ENCODE assay signal across 23 cellular contexts in genomic region chr3:136239094-136239493, GRCh38. TPM values are rescaled to one million over a fixed set of nuclear protein-coding genes. Genes with fewer than 3 reads are reported as not detected.
A peak's percentile ranks its signal among the peaks of the same experiment; 100 is the strongest.
DNase-seq lines count a peak whose midpoint lies in the region; ATAC-seq, FAIRE-seq and TF ChIP-seq lines count a peak whose summit lies in the region.
"Had no signal": no experiment of that assay in that cellular context is flagged by ENCODE, and none has a peak within 500 bp of the region (broad histone marks: within the 10 kb centered on the region; RNA-seq: fewer than 3 reads in every experiment).

No MANE protein-coding gene starts in this region.

- intact Hi-C loops in HepG2 (cut with micrococcal nuclease; ENCODE audit: unreplicated experiment) = loop anchor here (1.0 kb wide), 1 partner anchor 9 kb away; no protein-coding TSS in a partner anchor
- intact Hi-C loops in right lobe of liver (cut with DNase I) = no loop called here

- H2AFZ ChIP-seq in HepG2 (ENCODE audit: low read length) = no peak overlapping the region
- H2AFZ ChIP-seq in mesenchymal stem cell (ENCODE audit: low read depth, low read length) = no peak overlapping the region
- H2AFZ ChIP-seq: GM23338 had no signal

- H2BK12ac ChIP-seq in mesenchymal stem cell (ENCODE audit: low read length in 2 of 2) = no peak overlapping the region

- H4K8ac ChIP-seq in mesenchymal stem cell (ENCODE audit: low read length) = no peak overlapping the region

- H4K91ac ChIP-seq in mesenchymal stem cell (ENCODE audit: low read length) = no peak overlapping the region

- FAIRE-seq in HepG2 (lab: Jason Lieb, UNC) = no peak
- peak; percentile 70 for FAIRE-seq in endometrium (lab: Jason Lieb, UNC)
- FAIRE-seq: G401.6, GM18507 had no signal

- H3K9me3 ChIP-seq in HepG2 (ENCODE audit: low read length) = no peaks in the 10 kb centered on the region
- H3K9me3 ChIP-seq in right lobe of liver = no peaks in the 10 kb centered on the region
- H3K9me3 ChIP-seq in mesenchymal stem cell (ENCODE audit: control insufficient read depth, low read length) = no peaks in the 10 kb centered on the region

- H2BK15ac ChIP-seq in mesenchymal stem cell (ENCODE audit: low read depth, poor library complexity, severe bottlenecking) = no peak overlapping the region

- TF ChIP-seq CTCF in HepG2 (CRISPR knock-in tag; IDR thresholded peaks at IDR 0.05) (no peak), right lobe of liver (IDR thresholded peaks at IDR 0.05) (no peak), RWPE1 (conservative IDR thresholded peaks at IDR 0.05; ENCODE audit: low read depth) (no peak)

- H3K4me2 ChIP-seq in HepG2 (ENCODE audit: low read depth, low read length) (peak overlapping the region; percentile 32; the same call in 1 of the 2 replicates), mesenchymal stem cell (ENCODE audit: low read length, poor library complexity, severe bottlenecking) (no peak overlapping the region)
- H3K4me2 ChIP-seq: GM23338 had no signal

- H2BK120ac ChIP-seq in mesenchymal stem cell (ENCODE audit: low read depth, low read length) = no peak overlapping the region

- TF ChIP-seq EP300 in HepG2 (IDR thresholded peaks at IDR 0.05; ENCODE audit: low read depth in 2 of 2, low read length in 2 of 2) (no peak), HepG2 (CRISPR knock-in tag; IDR thresholded peaks at IDR 0.05; ENCODE audit: borderline replicate concordance) (no peak)

- no peak for TF ChIP-seq POLR2A in HepG2 (IDR thresholded peaks at IDR 0.05; ENCODE audit: insufficient read depth in 1 of 2, low read depth in 2 of 2, low read length in 2 of 2)
- TF ChIP-seq POLR2A in right lobe of liver (IDR thresholded peaks at IDR 0.05) = no peak

- no peaks in the 10 kb centered on the region for H4K20me1 ChIP-seq in HepG2 (ENCODE audit: insufficient read depth, low read length)

- peak; percentile 10 for DNase-seq in HepG2 (ENCODE audit: low spot score)
- DNase-seq in right lobe of liver = no peak
- peak; percentile 24 for DNase-seq in mesenchymal stem cell
- no peak for DNase-seq in DMS53 treated with DMSO at 0.1 percent for 48 hours (lab: John Stamatoyannopoulos, UW; ENCODE audit: unreplicated experiment)
- no peak for DNase-seq in GF-D8 (lab: John Stamatoyannopoulos, UW)
- no peak for DNase-seq in RWPE1 (ENCODE audit: low spot score)
- DNase-seq: AML-193; C1 segment of cervical spinal cord; CD8-positive, alpha-beta T cell; HCEC 1CT; Kasumi-1; MM.1S; NCI-H1048; NCI-H1436; NCI-H187 treated with DMSO at 0.1 percent for 48 hours; NCI-H2107; NCI-H446 treated with DMSO at 0.1 percent for 48 hours; NCI-H748 treated with DMSO at 0.1 percent for 48 hours had no signal

- no peak for ATAC-seq in HepG2
- no peak for ATAC-seq in right lobe of liver
- ATAC-seq: CD8-positive, alpha-beta T cell; GM23338; Panc1 had no signal

- in situ Hi-C loops in HepG2 (cut with HindIII; ENCODE audit: extremely low pct_ligation_motif_present, low pct_unique_long_range_greater_than_20kb) = no loop called here

- WGBS in HepG2 (ENCODE audit: low lambda C conversion rate) = 19% methylated on average over 1 of the region's 1 CpG
- WGBS in right lobe of liver (ENCODE audit: insufficient coverage, low coverage, low lambda C conversion rate, missing lambda C conversion rate) = 70% methylated on average over 1 of the region's 1 CpG
- no CpG with 5 or more reads among the region's 1 CpG for WGBS in mesenchymal stem cell

- H3K4me3 ChIP-seq in HepG2 (replicated peaks in 1 of 3; ENCODE audit: insufficient read depth in 1 of 3, low read depth in 2 of 3, low read length in 3 of 3) = no peak overlapping the region
- H3K4me3 ChIP-seq in right lobe of liver = no peak overlapping the region
- no peak overlapping the region for H3K4me3 ChIP-seq in mesenchymal stem cell (ENCODE audit: insufficient read depth in 1 of 2, low read depth in 1 of 2, low read length in 2 of 2)
- H3K4me3 ChIP-seq: GM23338 had no signal

- no peak overlapping the region for H3K18ac ChIP-seq in mesenchymal stem cell (ENCODE audit: low read depth in 1 of 2, low read length in 2 of 2)

- H3K4ac ChIP-seq in mesenchymal stem cell (ENCODE audit: low read depth in 1 of 2, low read length in 2 of 2) = no peak overlapping the region

- H2AK5ac ChIP-seq in mesenchymal stem cell (ENCODE audit: low read length, severe bottlenecking) = no peak overlapping the region

- H3K27ac ChIP-seq in HepG2 (ENCODE audit: extremely low read length, insufficient read depth, low read length) (no peak overlapping the region), right lobe of liver (no peak overlapping the region), mesenchymal stem cell (ENCODE audit: low read length, poor library complexity, severe bottlenecking) (no peak overlapping the region), RWPE1 (no peak overlapping the region)

- POLR2A ChIA-PET in HepG2 (lab: Yijun Ruan, JAX) (interaction anchor here (1.2 to 5.3 kb wide), 4 partner anchors 9 to 513 kb away, joined by 3 to 34 read pairs (median 16); partner anchors contain the start of genes MSL2, PCCB and STAG1), RWPE1 (lab: Yijun Ruan, JAX; ENCODE audit: low non-redundant PET) (no interaction called here)

- no peaks in the 10 kb centered on the region for H3K79me2 ChIP-seq in HepG2 (ENCODE audit: insufficient read depth, low read length)

- TF ChIP-seq RAD21 in HepG2 (CRISPR knock-in tag; IDR thresholded peaks at IDR 0.05) = no peak

- H3K14ac ChIP-seq in mesenchymal stem cell (ENCODE audit: low read length in 2 of 2) = no peak overlapping the region

- H2BK5ac ChIP-seq in mesenchymal stem cell (ENCODE audit: low read depth, low read length, poor library complexity, severe bottlenecking) = no peak overlapping the region

- CTCF ChIA-PET in HepG2 (lab: Yijun Ruan, JAX; ENCODE audit: low intra/inter-chr PET ratio, low total read pairs) = no interaction called here
- CTCF ChIA-PET in RWPE1 (lab: Yijun Ruan, JAX) = interaction anchor here (0.5 kb wide), 1 partner anchor 1278 kb away, joined by 6 read pairs; no protein-coding TSS in a partner anchor

- H3K23ac ChIP-seq in mesenchymal stem cell (ENCODE audit: low read length in 2 of 2) = no peak overlapping the region

- BruUV-seq in HepG2 (replicated peaks; lab: Mats Ljungman, UMichigan) = no TSS peak

- H3K4me1 ChIP-seq in HepG2 (ENCODE audit: insufficient read depth, low read length) (peaks cover 55% of the 10 kb centered on the region), right lobe of liver (peaks cover 0 to 17% (median 7%) of the 10 kb centered on the region in 4 donors), mesenchymal stem cell (ENCODE audit: control insufficient read depth, insufficient read depth, low read depth, low read length) (no peaks in the 10 kb centered on the region)

- H3K27me3 ChIP-seq in HepG2 (ENCODE audit: control insufficient read depth in 1 of 2, insufficient read depth in 2 of 2, low read length in 2 of 2) (no peaks in the 10 kb centered on the region; a peak in 2 of 5 replicates), right lobe of liver (no peaks in the 10 kb centered on the region), mesenchymal stem cell (ENCODE audit: control insufficient read depth in 1 of 2, insufficient read depth in 1 of 2, low read length in 2 of 2) (peaks cover 5 to 7% of the 10 kb centered on the region in 2 experiments)

- H3K36me3 ChIP-seq in HepG2 (replicated peaks in 1 of 2; ENCODE audit: control insufficient read depth in 1 of 2, insufficient read depth in 2 of 2, low read length in 2 of 2) (no peaks in the 10 kb centered on the region), right lobe of liver (no peaks in the 10 kb centered on the region), mesenchymal stem cell (ENCODE audit: control insufficient read depth in 1 of 2, insufficient read depth in 2 of 2, low read depth in 1 of 2, low read length in 2 of 2) (no peaks in the 10 kb centered on the region)

- no peak overlapping the region for H3K9ac ChIP-seq in HepG2 (ENCODE audit: insufficient read depth, low read depth, low read length)
- no peak overlapping the region for H3K9ac ChIP-seq in mesenchymal stem cell (ENCODE audit: low read length)

- no peaks in the 10 kb centered on the region for H3K79me1 ChIP-seq in mesenchymal stem cell (replicated peaks; ENCODE audit: low read length, poor library complexity, severe bottlenecking)

RNA-seq across cellular contexts. Expression of gene PCCB, which starts 11.0 kb away (rescaled TPM):
- total RNA-seq in HepG2 (2016; rRNA removed; fragmentation: Illumina TruSeq; extraction: Trizol) (88.7 and 92.6 TPM in 2 replicates), right lobe of liver (100 to 1,000 TPM in 2 of 6 experiments, 10 to 100 TPM in 4; 85.4 to 146 (median 94.4) TPM)
- 12.6 and 13.9 TPM in 2 replicates for total RNA-seq in HepG2 (2016; cell fraction: cytosol; rRNA removed; fragmentation: Illumina TruSeq; extraction: Trizol; ENCODE audit: low read depth)
- 86.2 and 86.5 TPM in 2 replicates for total RNA-seq in HepG2 (2016; cell fraction: insoluble cytoplasmic fraction; rRNA removed; fragmentation: Illumina TruSeq; extraction: Trizol)
- total RNA-seq in HepG2 (2016; cell fraction: membrane; rRNA removed; fragmentation: Illumina TruSeq; extraction: Trizol) = 18.4 and 19.4 TPM in 2 replicates
- 39.0 and 46.0 TPM in 2 replicates for total RNA-seq in HepG2 (2016; cell fraction: nucleus; rRNA removed; fragmentation: Illumina TruSeq; extraction: Trizol)
- 65.7 and 84.1 TPM in 2 replicates for polyA plus RNA-seq in HepG2 (2011; rRNA removed)
- polyA plus RNA-seq in HepG2 (2011; cell fraction: cytosol; rRNA removed) = 73.5 and 80.5 TPM in 2 replicates
- polyA plus RNA-seq in HepG2 (2011; cell fraction: nucleus; rRNA removed) = 32.3 and 33.5 TPM in 2 replicates
- polyA plus RNA-seq in HepG2 (2012) = 46.3 and 51.2 TPM in 2 replicates
- 8.8 and 9.8 TPM in 2 replicates for polyA plus RNA-seq in HepG2 (2016; cell fraction: cytosol; fragmentation: Illumina TruSeq; extraction: Trizol; ENCODE audit: low read depth)
- 79.0 and 82.3 TPM in 2 replicates for polyA plus RNA-seq in HepG2 (2016; cell fraction: insoluble cytoplasmic fraction; fragmentation: Illumina TruSeq; extraction: Trizol; ENCODE audit: low read depth)
- polyA plus RNA-seq in HepG2 (2016; cell fraction: membrane; fragmentation: Illumina TruSeq; extraction: Trizol; ENCODE audit: low read depth) = 12.1 and 16.2 TPM in 2 replicates
- polyA plus RNA-seq in HepG2 (2016; cell fraction: nucleus; fragmentation: Illumina TruSeq; extraction: Trizol; ENCODE audit: insufficient read depth, low read depth) = 48.2 and 50.0 TPM in 2 replicates
- polyA minus RNA-seq in HepG2 (2011; rRNA and poly(A)+ RNA removed; ENCODE audit: low replicate concordance) = 84.6 and 96.9 TPM in 2 replicates
- 40.2 and 42.1 TPM in 2 replicates for polyA minus RNA-seq in HepG2 (2011; cell fraction: cytosol; rRNA and poly(A)+ RNA removed)
- polyA minus RNA-seq in HepG2 (2011; cell fraction: nucleus; rRNA and poly(A)+ RNA removed) = 25.9 and 27.0 TPM in 2 replicates
- polyA plus RNA-seq in mesenchymal stem cell (2013, experiment 1 of 2) = 23.4 TPM
- polyA plus RNA-seq in mesenchymal stem cell (2013, experiment 2 of 2) = 23.2 TPM

RNA-seq across cellular contexts. Expression of gene MSL2, which starts 43.0 kb away (rescaled TPM):
- total RNA-seq in HepG2 (2016; rRNA removed; fragmentation: Illumina TruSeq; extraction: Trizol) (11.7 and 17.1 TPM in 2 replicates), right lobe of liver (10 to 100 TPM in 5 of 6 experiments, 1 to 10 TPM in 1; 9.1 to 18.4 (median 13.1) TPM)
- 1.8 and 2.0 TPM in 2 replicates for total RNA-seq in HepG2 (2016; cell fraction: cytosol; rRNA removed; fragmentation: Illumina TruSeq; extraction: Trizol; ENCODE audit: low read depth)
- total RNA-seq in HepG2 (2016; cell fraction: insoluble cytoplasmic fraction; rRNA removed; fragmentation: Illumina TruSeq; extraction: Trizol) = 10.6 and 15.3 TPM in 2 replicates
- total RNA-seq in HepG2 (2016; cell fraction: membrane; rRNA removed; fragmentation: Illumina TruSeq; extraction: Trizol) = 8.2 and 11.6 TPM in 2 replicates
- total RNA-seq in HepG2 (2016; cell fraction: nucleus; rRNA removed; fragmentation: Illumina TruSeq; extraction: Trizol) = 17.1 and 20.1 TPM in 2 replicates
- polyA plus RNA-seq in HepG2 (2011; rRNA removed) = 4.8 and 6.9 TPM in 2 replicates
- polyA plus RNA-seq in HepG2 (2011; cell fraction: cytosol; rRNA removed) = 2.3 and 3.2 TPM in 2 replicates
- polyA plus RNA-seq in HepG2 (2011; cell fraction: nucleus; rRNA removed) = 5.1 and 5.2 TPM in 2 replicates
- polyA plus RNA-seq in HepG2 (2012) = 12.3 and 16.1 TPM in 2 replicates
- 0.44 and 0.52 TPM in 2 replicates for polyA plus RNA-seq in HepG2 (2016; cell fraction: cytosol; fragmentation: Illumina TruSeq; extraction: Trizol; ENCODE audit: low read depth)
- polyA plus RNA-seq in HepG2 (2016; cell fraction: insoluble cytoplasmic fraction; fragmentation: Illumina TruSeq; extraction: Trizol; ENCODE audit: low read depth) = 11.7 and 11.8 TPM in 2 replicates
- polyA plus RNA-seq in HepG2 (2016; cell fraction: membrane; fragmentation: Illumina TruSeq; extraction: Trizol; ENCODE audit: low read depth) = 3.9 and 4.0 TPM in 2 replicates
- polyA plus RNA-seq in HepG2 (2016; cell fraction: nucleus; fragmentation: Illumina TruSeq; extraction: Trizol; ENCODE audit: insufficient read depth, low read depth) = 21.5 and 22.8 TPM in 2 replicates
- polyA minus RNA-seq in HepG2 (2011; rRNA and poly(A)+ RNA removed; ENCODE audit: low replicate concordance) = 10.5 and 12.2 TPM in 2 replicates
- 7.3 and 8.4 TPM in 2 replicates for polyA minus RNA-seq in HepG2 (2011; cell fraction: cytosol; rRNA and poly(A)+ RNA removed)
- 20.3 and 20.6 TPM in 2 replicates for polyA minus RNA-seq in HepG2 (2011; cell fraction: nucleus; rRNA and poly(A)+ RNA removed)
- polyA plus RNA-seq in mesenchymal stem cell (2013, experiment 1 of 2) = 10.3 TPM
- 9.6 TPM for polyA plus RNA-seq in mesenchymal stem cell (2013, experiment 2 of 2)

Comparison
In these comparisons a context has a peak if more than half of its experiments do, and no peak if none do; other contexts are left out.
1. DNase-seq: peak in HepG2 (single experiment) and mesenchymal stem cell (single experiment); none in right lobe of liver (0 of 3), DMS53 treated with DMSO at 0.1 percent for 48 hours (single experiment), GF-D8 (single experiment) and RWPE1 (single experiment).